Comparison of ENCODE assay signal across 8 cellular contexts in genomic region chr7:120988591-120989299, GRCh38. TPM values are rescaled to one million over a fixed set of nuclear protein-coding genes. Genes with fewer than 3 reads are reported as not detected.
DNase-seq lines count a peak whose midpoint lies in the region; ATAC-seq and TF ChIP-seq lines count a peak whose summit lies in the region.

TSS of gene CPED1 (plus strand) at chr7:120988711. CDS start at chr7:120989622, 911 bp downstream.

- H3K9ac ChIP-seq in PC-3 (ENCODE audit: low read length) = peak within 1 kb of the TSS; percentile 4; the same call in 1 of the 2 replicates

- peaks cover 17% of the 10 kb centered on the region for H3K4me1 Mint-ChIP-seq in activated naive CD8-positive, alpha-beta T cell treated with anti-CD3 and anti-CD28 coated beads, Interleukin-2, amount 50 U/mL, for 24 hours

- no peaks in the 10 kb centered on the region for H3K79me2 ChIP-seq in PC-3 (ENCODE audit: low read length)

- ATAC-seq in GM18858 (IDR thresholded peaks at IDR 0.05; ENCODE audit: unreplicated experiment) (peak; percentile 35), HG03095 (IDR thresholded peaks at IDR 0.05; ENCODE audit: unreplicated experiment) (peak; percentile 43), PC-3 (peak; percentile 77), Right ventricle myocardium inferior (peak; percentile 90)
- ATAC-seq in activated naive CD8-positive, alpha-beta T cell treated with anti-CD3 and anti-CD28 coated beads, Interleukin-2, amount 50 U/mL, for 24 hours = peak; percentile 73

- intact Hi-C loops in PC-3 (cut with micrococcal nuclease) (loop anchor here (1.0 to 10.0 kb wide), 3 partner anchors 14 to 346 kb away; no protein-coding TSS in a partner anchor), Right ventricle myocardium inferior (cut with DNase I) (loop anchor here (5.0 kb wide), 1 partner anchor 54 kb away; no protein-coding TSS in a partner anchor), uterus (cut with DNase I; ENCODE audit: low total_unique reads) (loop anchor here (5.0 kb wide), 1 partner anchor 94 kb away; no protein-coding TSS in a partner anchor)

- peak; percentile 81 for DNase-seq in ACHN
- peak; percentile 55 for DNase-seq in PC-3
- DNase-seq in activated naive CD8-positive, alpha-beta T cell treated with anti-CD3 and anti-CD28 coated beads, Interleukin-2, amount 50 U/mL, for 24 hours = peak; percentile 47
- DNase-seq in Right ventricle myocardium inferior (ENCODE audit: missing footprints) = peak; percentile 90
- DNase-seq in nucleus accumbens (lab: John Stamatoyannopoulos, UW) = peak in 43 of 56 donors; percentile 4 to 59 (median 29)
- DNase-seq in uterus = peak; percentile 74 to 78

- H3K4me2 ChIP-seq in PC-3 (ENCODE audit: low read length) = peak within 1 kb of the TSS; percentile 95

- H3K27ac Mint-ChIP-seq in activated naive CD8-positive, alpha-beta T cell treated with anti-CD3 and anti-CD28 coated beads, Interleukin-2, amount 50 U/mL, for 24 hours = no peak within 1 kb of the TSS

- POLR2A ChIA-PET in PC-3 (lab: Charles Lee; ENCODE audit: unreplicated experiment) = interaction anchor here (0.6 kb wide), 1 partner anchor 81 kb away, joined by 3 read pairs; no protein-coding TSS in a partner anchor

- no peaks in the 10 kb centered on the region for H3K9me3 ChIP-seq in PC-3 (ENCODE audit: low read length)
- H3K9me3 ChIP-seq in uterus = no peaks in the 10 kb centered on the region

- no peaks in the 10 kb centered on the region for H3K9me3 Mint-ChIP-seq in activated naive CD8-positive, alpha-beta T cell treated with anti-CD3 and anti-CD28 coated beads, Interleukin-2, amount 50 U/mL, for 24 hours

- H3K27me3 ChIP-seq in PC-3 (ENCODE audit: low read length) = no peaks in the 10 kb centered on the region
- no peaks in the 10 kb centered on the region for H3K27me3 ChIP-seq in uterus

- TSS peak; percentile 59 for BruUV-seq in PC-3 (replicated peaks; lab: Mats Ljungman, UMichigan)

- H3K4me1 ChIP-seq in PC-3 (ENCODE audit: insufficient read depth, low read length) = peaks cover 40% of the 10 kb centered on the region
- peaks cover 0 to 3% of the 10 kb centered on the region in 2 donors for H3K4me1 ChIP-seq in uterus

- no peak within 1 kb of the TSS for H3K27ac ChIP-seq in PC-3 (ENCODE audit: low read length)
- H3K27ac ChIP-seq in uterus = peak within 1 kb of the TSS; percentile 89 to 96

- peak within 1 kb of the TSS; percentile 76 for H3K4me3 Mint-ChIP-seq in activated naive CD8-positive, alpha-beta T cell treated with anti-CD3 and anti-CD28 coated beads, Interleukin-2, amount 50 U/mL, for 24 hours

- peak within 1 kb of the TSS; percentile 90 for H2AFZ ChIP-seq in PC-3 (ENCODE audit: low read length)

- H4K20me1 ChIP-seq in PC-3 (ENCODE audit: low read length) = no peaks in the 10 kb centered on the region

- CTCF ChIA-PET in PC-3 (lab: Charles Lee) = interaction anchor here (0.6 to 2.1 kb wide), 7 partner anchors 13 to 119 kb away, joined by 3 to 7 read pairs (median 3); partner anchors contain the start of gene ING3

- no peaks in the 10 kb centered on the region for H3K9me2 ChIP-seq in PC-3 (replicated peaks; ENCODE audit: low read length)

- in situ Hi-C loops in ACHN (cut with HindIII; ENCODE audit: low pct_ligation_motif_present, low pct_unique_long_range_greater_than_20kb, low sequenced_read_pairs) = loop anchor here (25.0 kb wide), 1 partner anchor 99 kb away; no protein-coding TSS in a partner anchor

- no peaks in the 10 kb centered on the region for H3F3A ChIP-seq in PC-3 (ENCODE audit: low read length, unreplicated experiment)

- no peak for TF ChIP-seq CTCF in PC-3 (conservative IDR thresholded peaks at IDR 0.05; ENCODE audit: low read depth, low read length)
- peak in 1 of 4 experiments; percentile 28 for TF ChIP-seq CTCF in uterus (IDR thresholded peaks at IDR 0.05)

- TF ChIP-seq POLR2A in uterus (IDR thresholded peaks at IDR 0.05) = peak; percentile 52 to 61

- H3K36me3 Mint-ChIP-seq in activated naive CD8-positive, alpha-beta T cell treated with anti-CD3 and anti-CD28 coated beads, Interleukin-2, amount 50 U/mL, for 24 hours (ENCODE audit: low read depth) = no peaks in the 10 kb centered on the region

- H3K4me3 ChIP-seq in PC-3 (ENCODE audit: low read length) (peak within 1 kb of the TSS; percentile 67), uterus (peak within 1 kb of the TSS; percentile 49 to 62)

- peaks cover 44% of the 10 kb centered on the region for H3K27me3 Mint-ChIP-seq in activated naive CD8-positive, alpha-beta T cell treated with anti-CD3 and anti-CD28 coated beads, Interleukin-2, amount 50 U/mL, for 24 hours

- H3K36me3 ChIP-seq in PC-3 (ENCODE audit: low read depth, low read length) = no peaks in the 10 kb centered on the region; the same call in 1 of the 2 replicates
- no peaks in the 10 kb centered on the region for H3K36me3 ChIP-seq in uterus

RNA-seq across cellular contexts. Expression of gene CPED1, which starts in this region (rescaled TPM):
- total RNA-seq in PC-3 (2014; rRNA removed) (1.8 and 2.2 TPM in 2 replicates), Right ventricle myocardium inferior (27.5 TPM), uterus (100 to 1,000 TPM in 1 of 4 donors, 10 to 100 TPM in 3; 47.4 to 194 (median 59.2) TPM)

Comparison
In these comparisons a context has a peak if more than half of its experiments do, and no peak if none do; other contexts are left out.
1. DNase-seq: peak in every context shown above with its lines; median percentile 90 in Right ventricle myocardium inferior; 81 in ACHN; 76 in uterus; 55 in PC-3; 47 in activated naive CD8-positive, alpha-beta T cell treated with anti-CD3 and anti-CD28 coated beads, Interleukin-2, amount 50 U/mL, for 24 hours; 29 in nucleus accumbens.
2. ATAC-seq: peak in every context shown above with its lines; median percentile 90 in Right ventricle myocardium inferior; 77 in PC-3; 73 in activated naive CD8-positive, alpha-beta T cell treated with anti-CD3 and anti-CD28 coated beads, Interleukin-2, amount 50 U/mL, for 24 hours; 43 in HG03095; 35 in GM18858.